9 cellular contexts compared by ENCODE assay signal in genomic region chr3:100650651-100651611, GRCh38. TPM values are rescaled to one million over a fixed set of nuclear protein-coding genes. Genes with fewer than 3 reads are reported as not detected.
DNase-seq lines count a peak whose midpoint lies in the region; ATAC-seq and TF ChIP-seq lines count a peak whose summit lies in the region.
"Had no signal": no experiment of that assay in that cellular context is flagged by ENCODE, and none has a peak within 500 bp of the region (broad histone marks: within the 10 kb centered on the region; RNA-seq: fewer than 3 reads in every experiment).

No MANE protein-coding gene starts in this region.

- H3K27ac Mint-ChIP-seq in neural progenitor cell, result no peak overlapping the region

- H3K27me3 ChIP-seq in BLaER1 treated with 17β-estradiol and CSF1 and Interleukin-3, amounts not matched to agents 10 nM and 100 nM, result no peaks in the 10 kb centered on the region
- H3K27me3 ChIP-seq in subcutaneous abdominal adipose tissue (ENCODE audit: control insufficient read depth in 5 of 5, insufficient read depth in 4 of 5, low read length in 5 of 5) (no peaks in the 10 kb centered on the region), neural progenitor cell (no peaks in the 10 kb centered on the region)

- H4K20me1 ChIP-seq in BLaER1 treated with 17β-estradiol and CSF1 and Interleukin-3, amounts not matched to agents 10 nM and 100 nM, result no peaks in the 10 kb centered on the region
- no peaks in the 10 kb centered on the region for H4K20me1 ChIP-seq in neural progenitor cell (ENCODE audit: low read depth)

- no peaks in the 10 kb centered on the region for H3K36me3 Mint-ChIP-seq in neural progenitor cell

- ATAC-seq in GM19023 (IDR thresholded peaks at IDR 0.05; ENCODE audit: unreplicated experiment), result peak; percentile 97
- peak; percentile 99 for ATAC-seq in HG03064 (IDR thresholded peaks at IDR 0.05; ENCODE audit: low read depth, unreplicated experiment)

- H3K4me3 ChIP-seq in BLaER1 treated with 17β-estradiol and CSF1 and Interleukin-3, amounts not matched to agents 10 nM and 100 nM, result peak overlapping the region in 3 of 10 experiments; percentile 8 to 42 (median 17); a peak in 2 of 20 replicates
- H3K4me3 ChIP-seq in fibroblast of the aortic adventitia (ENCODE audit: low read depth, low read length), result no peak overlapping the region
- peak overlapping the region in 2 of 5 donors; percentile 12 to 49 for H3K4me3 ChIP-seq in subcutaneous abdominal adipose tissue (ENCODE audit: low read depth in 1 of 5, low read length in 5 of 5)
- H3K4me3 ChIP-seq in neural progenitor cell, result no peak overlapping the region

- H3K79me2 ChIP-seq in neural progenitor cell (ENCODE audit: low read depth), result no peaks in the 10 kb centered on the region

- peak; percentile 63 for DNase-seq in RKO (ENCODE audit: low spot score)
- DNase-seq in fibroblast of the aortic adventitia (ENCODE audit: low read depth), result peak; percentile 61
- DNase-seq in neural progenitor cell (ENCODE audit: low spot score), result no peak
- no peak for DNase-seq in HEK293T (ENCODE audit: extremely low spot score)

- H3K4me3 Mint-ChIP-seq in neural progenitor cell, result no peak overlapping the region

- peak overlapping the region in 7 of 11 experiments; percentile 6 to 75 (median 31); a peak in 9 of 22 replicates for H3K4me2 ChIP-seq in BLaER1 treated with 17β-estradiol and CSF1 and Interleukin-3, amounts not matched to agents 10 nM and 100 nM
- H3K4me2 ChIP-seq in neural progenitor cell, result no peak overlapping the region

- peaks cover 0 to 23% (median 7%) of the 10 kb centered on the region in 10 experiments; a peak in 8 of 20 replicates for H3K4me1 ChIP-seq in BLaER1 treated with 17β-estradiol and CSF1 and Interleukin-3, amounts not matched to agents 10 nM and 100 nM
- H3K4me1 ChIP-seq in subcutaneous abdominal adipose tissue (ENCODE audit: control insufficient read depth in 5 of 5, insufficient read depth in 5 of 5, low read length in 5 of 5), result peaks cover 0 to 9% (median 2%) of the 10 kb centered on the region in 5 donors
- peaks cover 4% of the 10 kb centered on the region for H3K4me1 ChIP-seq in neural progenitor cell

- H3K27ac ChIP-seq in BLaER1 treated with 17β-estradiol and CSF1 and Interleukin-3, amounts not matched to agents 10 nM and 100 nM, result peak overlapping the region in 3 of 11 experiments; percentile 19 to 68 (median 49); a peak in 7 of 22 replicates
- H3K27ac ChIP-seq in subcutaneous abdominal adipose tissue (ENCODE audit: low read depth, low read length) (peak overlapping the region; percentile 71), neural progenitor cell (no peak overlapping the region)

- peaks cover 2% of the 10 kb centered on the region for H3K4me1 Mint-ChIP-seq in neural progenitor cell

- TF ChIP-seq CTCF in fibroblast of the aortic adventitia (IDR thresholded peaks at IDR 0.05; ENCODE audit: insufficient read depth, low read length), result peak; percentile 12
- no peak for TF ChIP-seq CTCF in neural progenitor cell (IDR thresholded peaks at IDR 0.05)

- H3K9me3 Mint-ChIP-seq in neural progenitor cell, result no peaks in the 10 kb centered on the region

- POLR2A ChIA-PET in HEK293T (lab: Yijun Ruan, JAX), result no interaction called here

- no peaks in the 10 kb centered on the region for H3K36me3 ChIP-seq in BLaER1 treated with 17β-estradiol and CSF1 and Interleukin-3, amounts not matched to agents 10 nM and 100 nM
- H3K36me3 ChIP-seq in subcutaneous abdominal adipose tissue (ENCODE audit: control insufficient read depth in 5 of 5, insufficient read depth in 5 of 5, low read length in 5 of 5), result no peaks in the 10 kb centered on the region
- H3K36me3 ChIP-seq in neural progenitor cell, result no peaks in the 10 kb centered on the region

- H2AFZ ChIP-seq in neural progenitor cell (replicated peaks), result no peak overlapping the region

- peaks cover 6% of the 10 kb centered on the region for H3F3A ChIP-seq in neural progenitor cell (ENCODE audit: low read depth)

- CTCF ChIA-PET in HEK293T (lab: Yijun Ruan, JAX), result no interaction called here

- H3K9me3 ChIP-seq in BLaER1 treated with 17β-estradiol and CSF1 and Interleukin-3, amounts not matched to agents 10 nM and 100 nM (replicated peaks in 1 of 11), result no peaks in the 10 kb centered on the region
- H3K9me3 ChIP-seq in subcutaneous abdominal adipose tissue (ENCODE audit: control insufficient read depth in 5 of 5, low read length in 5 of 5) (no peaks in the 10 kb centered on the region), neural progenitor cell (ENCODE audit: low read depth) (no peaks in the 10 kb centered on the region)

- peak overlapping the region in 2 of 11 experiments; percentile 10 to 45; a peak in 3 of 22 replicates for H3K9ac ChIP-seq in BLaER1 treated with 17β-estradiol and CSF1 and Interleukin-3, amounts not matched to agents 10 nM and 100 nM
- H3K9ac ChIP-seq in subcutaneous abdominal adipose tissue (ENCODE audit: low read length in 5 of 5) (peak overlapping the region in 1 of 5 donors; percentile 29), neural progenitor cell (no peak overlapping the region)

- H3K27me3 Mint-ChIP-seq in neural progenitor cell (ENCODE audit: insufficient read depth, low read depth), result peaks cover 5% of the 10 kb centered on the region

TF ChIP-seq in HEK293T, 16 proteins besides CTCF, POLR2A, EP300 and RAD21:
- TF ChIP-seq CTBP1 (IDR thresholded peaks at IDR 0.05; ENCODE audit: borderline replicate concordance) (no peak), FOXM1 (IDR thresholded peaks at IDR 0.05; ENCODE audit: borderline replicate concordance) (no peak), ELF4 (IDR thresholded peaks at IDR 0.05) (no peak), ZNF384 (IDR thresholded peaks at IDR 0.05) (no peak), PKNOX1 (IDR thresholded peaks at IDR 0.05) (no peak), SUZ12 (IDR thresholded peaks at IDR 0.05) (no peak), HDGF (IDR thresholded peaks at IDR 0.05; ENCODE audit: borderline replicate concordance) (no peak), SP1 (IDR thresholded peaks at IDR 0.05) (no peak), TARDBP (IDR thresholded peaks at IDR 0.05) (no peak), LEF1 (IDR thresholded peaks at IDR 0.05; ENCODE audit: borderline replicate concordance) (no peak), FOXA1 (IDR thresholded peaks at IDR 0.05) (no peak), FOXK2 (IDR thresholded peaks at IDR 0.05) (no peak), ARNT (IDR thresholded peaks at IDR 0.05) (no peak), L3MBTL2 (conservative IDR thresholded peaks at IDR 0.05) (no peak), NFRKB (IDR thresholded peaks at IDR 0.05) (no peak), BHLHE40 (IDR thresholded peaks at IDR 0.05; ENCODE audit: borderline replicate concordance) (no peak)

RNA-seq across cellular contexts. Expression of gene ADGRG7, which starts 41.5 kb away (rescaled TPM):
- total RNA-seq in fibroblast of the aortic adventitia (ENCODE audit: low replicate concordance) (not detected in 2 replicates), neural progenitor cell (ENCODE audit: low replicate concordance) (not detected in 2 replicates)
- total RNA-seq: lower leg skin had no signal

RNA-seq across cellular contexts. Expression of gene TFG, which starts 58.4 kb away (rescaled TPM):
- total RNA-seq in fibroblast of the aortic adventitia (ENCODE audit: low replicate concordance) (68.9 and 143 TPM in 2 replicates), neural progenitor cell (ENCODE audit: low replicate concordance) (86.1 and 105 TPM in 2 replicates)

Comparison
In these comparisons a context has a peak if more than half of its experiments do, and no peak if none do; other contexts are left out.
1. DNase-seq: peak in RKO (single experiment) and fibroblast of the aortic adventitia (single experiment); none in neural progenitor cell (single experiment) and HEK293T (single experiment).